In genomic region chr5:128965638-128966302, GRCh38 we compare ENCODE assay signal across 12 cellular contexts. TPM values are rescaled to one million over a fixed set of nuclear protein-coding genes. Genes with fewer than 3 reads are reported as not detected.
DNase-seq lines count a peak whose midpoint lies in the region; ATAC-seq and TF ChIP-seq lines count a peak whose summit lies in the region.
"Had no signal": no experiment of that assay in that cellular context is flagged by ENCODE, and none has a peak within 500 bp of the region (broad histone marks: within the 10 kb centered on the region; RNA-seq: fewer than 3 reads in every experiment).

No MANE protein-coding gene starts in this region.

- no peaks in the 10 kb centered on the region for H3K9me3 ChIP-seq in NT2/D1 (ENCODE audit: insufficient read depth, low read length)
- peaks cover 0 to under 1% (median 0%) of the 10 kb centered on the region in 4 donors for H3K9me3 ChIP-seq in esophagus muscularis mucosa
- H3K9me3 ChIP-seq in mesenchymal stem cell (ENCODE audit: control insufficient read depth, low read length) = no peaks in the 10 kb centered on the region
- H3K9me3 ChIP-seq in tibial nerve = peaks cover 0 to 12% (median 0%) of the 10 kb centered on the region in 4 donors
- H3K9me3 ChIP-seq: right lobe of liver had no signal

- peak overlapping the region; percentile 97 for H3K4me2 ChIP-seq in mesenchymal stem cell (ENCODE audit: low read length, poor library complexity, severe bottlenecking)

- intact Hi-C loops in esophagus muscularis mucosa (cut with DNase I) = loop anchor here (10.0 kb wide), 2 partner anchors 61 to 129 kb away; partner anchors contain the start of gene ISOC1

- no peak overlapping the region for H4K8ac ChIP-seq in mesenchymal stem cell (ENCODE audit: low read length)

- peak overlapping the region; percentile 80 for H3K9ac ChIP-seq in NT2/D1 (ENCODE audit: insufficient read length, low read depth)
- no peak overlapping the region for H3K9ac ChIP-seq in mesenchymal stem cell (ENCODE audit: low read length)

- H3K23ac ChIP-seq in mesenchymal stem cell (ENCODE audit: low read length in 2 of 2) = peak overlapping the region in 1 of 2 experiments; percentile 86

- TF ChIP-seq CTCF in esophagus muscularis mucosa (IDR thresholded peaks at IDR 0.05) (no peak), tibial nerve (IDR thresholded peaks at IDR 0.05) (no peak)

- no peak overlapping the region for H4K91ac ChIP-seq in mesenchymal stem cell (ENCODE audit: low read length)

- TF ChIP-seq EP300 in esophagus muscularis mucosa (IDR thresholded peaks at IDR 0.05) (no peak), tibial nerve (IDR thresholded peaks at IDR 0.05) (no peak)

- H2BK5ac ChIP-seq in mesenchymal stem cell (ENCODE audit: low read depth, low read length, poor library complexity, severe bottlenecking) = no peak overlapping the region

- H3K9me3 Mint-ChIP-seq in activated naive CD4-positive, alpha-beta T cell treated with anti-CD3 and anti-CD28 coated beads, Interleukin-2, amount 50 U/mL, for 72 hours = peaks cover 10 to 11% of the 10 kb centered on the region in 2 donors

- no peak overlapping the region for H3K4ac ChIP-seq in mesenchymal stem cell (ENCODE audit: low read depth in 1 of 2, low read length in 2 of 2)

- no peak overlapping the region for H3K18ac ChIP-seq in mesenchymal stem cell (ENCODE audit: low read depth in 1 of 2, low read length in 2 of 2)

- H3K27ac ChIP-seq in esophagus muscularis mucosa (replicated peaks in 1 of 4) (peak overlapping the region; percentile 70 to 83 (median 78)), mesenchymal stem cell (ENCODE audit: low read length, poor library complexity, severe bottlenecking) (no peak overlapping the region), tibial nerve (peak overlapping the region in 2 of 4 donors; percentile 28 to 56)
- H3K27ac ChIP-seq: right lobe of liver had no signal

- no peak overlapping the region for H3K27ac Mint-ChIP-seq in activated naive CD4-positive, alpha-beta T cell treated with anti-CD3 and anti-CD28 coated beads, Interleukin-2, amount 50 U/mL, for 72 hours

- DNase-seq in NT2/D1 (ENCODE audit: low read depth, low spot score) (no peak), esophagus muscularis mucosa (ENCODE audit: extremely low spot score) (no peak), mesenchymal stem cell (no peak), tibial nerve (ENCODE audit: low spot score in 2 of 2) (no peak), anterior cingulate cortex (lab: John Stamatoyannopoulos, UW) (no peak), NOMO-1 treated with DMSO at 0.1 percent for 48 hours (lab: John Stamatoyannopoulos, UW; ENCODE audit: unreplicated experiment) (no peak)
- no peak for DNase-seq in stimulated activated CD4-positive, alpha-beta T cell treated with anti-CD3 and anti-CD28 coated beads, Interleukin-4, amount 100 ng/mL, for 1 hour
- DNase-seq in activated naive CD4-positive, alpha-beta T cell treated with anti-CD3 and anti-CD28 coated beads, Interleukin-2, amount 50 U/mL, for 72 hours (ENCODE audit: low spot score in 2 of 2) = no peak
- DNase-seq: Calu3, NCI-H2171, right lobe of liver had no signal

- no peak overlapping the region for H2BK15ac ChIP-seq in mesenchymal stem cell (ENCODE audit: low read depth, poor library complexity, severe bottlenecking)

- H3K4me1 ChIP-seq in NT2/D1 (ENCODE audit: insufficient read depth, insufficient read length) = no peaks in the 10 kb centered on the region
- H3K4me1 ChIP-seq in esophagus muscularis mucosa = peaks cover 0 to 19% (median 10%) of the 10 kb centered on the region in 4 donors
- H3K4me1 ChIP-seq in mesenchymal stem cell (ENCODE audit: control insufficient read depth, insufficient read depth, low read depth, low read length) = peaks cover 9% of the 10 kb centered on the region
- H3K4me1 ChIP-seq in tibial nerve = peaks cover 0 to 14% (median 0%) of the 10 kb centered on the region in 4 donors
- H3K4me1 ChIP-seq: right lobe of liver had no signal

- no peak overlapping the region for H3K14ac ChIP-seq in mesenchymal stem cell (ENCODE audit: low read length in 2 of 2)

- H2AFZ ChIP-seq in mesenchymal stem cell (ENCODE audit: low read depth, low read length) = peak overlapping the region; percentile 88

- no peak for ATAC-seq in activated naive CD4-positive, alpha-beta T cell treated with anti-CD3 and anti-CD28 coated beads, Interleukin-2, amount 50 U/mL, for 72 hours

- TF ChIP-seq POLR2A in esophagus muscularis mucosa (IDR thresholded peaks at IDR 0.05; ENCODE audit: low read depth) (no peak), tibial nerve (IDR thresholded peaks at IDR 0.05) (no peak)

- H3K79me1 ChIP-seq in mesenchymal stem cell (replicated peaks; ENCODE audit: low read length, poor library complexity, severe bottlenecking) = no peaks in the 10 kb centered on the region

- H2BK12ac ChIP-seq in mesenchymal stem cell (ENCODE audit: low read length in 2 of 2) = no peak overlapping the region

- no peak overlapping the region for H2AK5ac ChIP-seq in mesenchymal stem cell (ENCODE audit: low read length, severe bottlenecking)

- H3K27me3 ChIP-seq in NT2/D1 (ENCODE audit: insufficient read depth, insufficient read length) (peaks cover 24% of the 10 kb centered on the region), esophagus muscularis mucosa (peaks cover 0 to 5% (median 0%) of the 10 kb centered on the region in 4 donors), mesenchymal stem cell (ENCODE audit: control insufficient read depth in 1 of 2, insufficient read depth in 1 of 2, low read length in 2 of 2) (peaks cover 22% of the 10 kb centered on the region in 2 experiments), tibial nerve (peaks cover 0 to 17% of the 10 kb centered on the region in 2 donors)
- H3K27me3 ChIP-seq: right lobe of liver had no signal

- WGBS in esophagus muscularis mucosa = 19% methylated on average over 13 of the region's 24 CpGs
- WGBS in mesenchymal stem cell = 19% methylated on average over 24 of the region's 24 CpGs
- WGBS in tibial nerve, 2 donors = 33 to 37% methylated on average over 22 to 24 of the region's 24 CpGs

- H3K36me3 ChIP-seq in NT2/D1 (ENCODE audit: insufficient read depth, insufficient read length, low read length) (no peaks in the 10 kb centered on the region), esophagus muscularis mucosa (no peaks in the 10 kb centered on the region), mesenchymal stem cell (ENCODE audit: control insufficient read depth in 1 of 2, insufficient read depth in 2 of 2, low read depth in 1 of 2, low read length in 2 of 2) (no peaks in the 10 kb centered on the region), tibial nerve (no peaks in the 10 kb centered on the region)
- H3K36me3 ChIP-seq: right lobe of liver had no signal

- H3K4me3 ChIP-seq in NT2/D1 (ENCODE audit: insufficient read length, low read depth) = peak overlapping the region; percentile 66
- H3K4me3 ChIP-seq in esophagus muscularis mucosa = peak overlapping the region; percentile 52 to 72 (median 63)
- H3K4me3 ChIP-seq in mesenchymal stem cell (ENCODE audit: insufficient read depth in 1 of 2, low read depth in 1 of 2, low read length in 2 of 2) = peak overlapping the region in 1 of 2 experiments; percentile 63
- H3K4me3 ChIP-seq in tibial nerve = peak overlapping the region in 3 of 4 donors; percentile 12 to 49 (median 31)

- no peak overlapping the region for H2BK120ac ChIP-seq in mesenchymal stem cell (ENCODE audit: low read depth, low read length)

- peaks cover 0 to 19% of the 10 kb centered on the region in 2 donors for H3K36me3 Mint-ChIP-seq in activated naive CD4-positive, alpha-beta T cell treated with anti-CD3 and anti-CD28 coated beads, Interleukin-2, amount 50 U/mL, for 72 hours

RNA-seq across cellular contexts. Expression of gene SLC27A6, which starts 0.5 kb away (rescaled TPM):
- total RNA-seq in esophagus muscularis mucosa (10 to 100 TPM; 22.5 to 77.1 (median 48.9) TPM), tibial nerve (10 to 100 TPM; 19.8 to 33.7 (median 26.5) TPM)
- polyA plus RNA-seq in mesenchymal stem cell (2013, experiment 1 of 2) = 1.5 TPM
- 1.4 TPM for polyA plus RNA-seq in mesenchymal stem cell (2013, experiment 2 of 2)
- total RNA-seq in activated naive CD4-positive, alpha-beta T cell treated with anti-CD3 and anti-CD28 coated beads, Interleukin-2, amount 50 U/mL, for 72 hours = not detected
- total RNA-seq: activated CD8-positive, alpha-beta memory T cell treated with anti-CD3 and anti-CD28 coated beads for 36 hours; Calu3; right lobe of liver had no signal

Comparison
In these comparisons a context has a peak if more than half of its experiments do, and no peak if none do; other contexts are left out.
1. RNA of gene SLC27A6, which starts 0.5 kb away (total RNA-seq): 22.5 to 77.1 TPM in esophagus muscularis mucosa and 19.8 to 33.7 TPM in tibial nerve; not detected in activated naive CD4-positive, alpha-beta T cell treated with anti-CD3 and anti-CD28 coated beads, Interleukin-2, amount 50 U/mL, for 72 hours; every median in the first group is over 10 times any median in the second.